Comparison of ENCODE assay signal across 29 cellular contexts in the genomic region with DNA sequence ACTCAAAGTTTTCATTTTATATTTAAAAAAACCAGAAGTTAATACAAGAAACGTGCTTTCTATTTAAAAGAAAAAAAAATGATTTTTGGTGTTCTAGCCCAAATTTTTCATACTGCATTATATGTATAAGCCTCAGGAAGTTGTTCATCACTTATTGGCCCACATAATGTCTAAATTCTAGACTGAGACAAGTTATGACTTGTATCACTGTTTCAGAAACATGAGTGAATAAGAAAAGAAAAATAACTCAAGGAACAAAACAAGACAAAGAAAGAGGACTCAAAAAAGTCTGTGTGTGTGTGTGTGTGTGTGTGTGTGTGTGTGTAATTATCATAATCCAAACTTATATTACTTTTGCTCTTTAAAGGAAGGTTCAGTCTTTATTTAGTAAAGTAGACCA.
DNase-seq lines count a peak whose midpoint lies in the region; ATAC-seq, FAIRE-seq and TF ChIP-seq lines count a peak whose summit lies in the region.
"Had no signal": no experiment of that assay in that cellular context is flagged by ENCODE, and none has a peak within 500 bp of the region (broad histone marks: within the 10 kb centered on the region; RNA-seq: fewer than 3 reads in every experiment).

No MANE protein-coding gene starts in this region.

- TF ChIP-seq CTCF in OCI-LY7 (conservative IDR thresholded peaks at IDR 0.05; ENCODE audit: low read length) (no peak), bronchial epithelial cell (IDR thresholded peaks at IDR 0.05; ENCODE audit: insufficient read depth, low read length, severe bottlenecking) (no peak), foreskin keratinocyte (conservative IDR thresholded peaks at IDR 0.05) (no peak), esophagus squamous epithelium (IDR thresholded peaks at IDR 0.05) (no peak), chondrocyte (IDR thresholded peaks at IDR 0.05) (no peak)

- no peaks in the 10 kb centered on the region for H3K27me3 ChIP-seq in Karpas-422 (ENCODE audit: low read length)
- H3K27me3 ChIP-seq in bronchial epithelial cell (ENCODE audit: control insufficient read depth, insufficient read depth, low read length): no peaks in the 10 kb centered on the region
- H3K27me3 ChIP-seq in foreskin keratinocyte: no peaks in the 10 kb centered on the region
- H3K27me3 ChIP-seq in esophagus squamous epithelium: no peaks in the 10 kb centered on the region
- H3K27me3 ChIP-seq: BE2C, BLaER1 had no signal

- no peaks in the 10 kb centered on the region for H3K9me3 ChIP-seq in Karpas-422 (ENCODE audit: low read length)
- peaks cover 28% of the 10 kb centered on the region; the same call in 1 of the 2 replicates for H3K9me3 ChIP-seq in OCI-LY7 (ENCODE audit: low read length)
- H3K9me3 ChIP-seq in esophagus squamous epithelium: no peaks in the 10 kb centered on the region
- H3K9me3 ChIP-seq: BE2C, BLaER1 had no signal

- H2AFZ ChIP-seq in Karpas-422 (ENCODE audit: low read length) (no peak overlapping the region), OCI-LY7 (ENCODE audit: low read length) (peak overlapping the region; percentile 53; the same call in 1 of the 2 replicates)

- no TSS peak for BruUV-seq in OCI-LY7 (replicated peaks; lab: Mats Ljungman, UMichigan)

- H3K4me3 Mint-ChIP-seq in chondrocyte (ENCODE audit: unreplicated experiment): no peak overlapping the region
- H3K4me3 Mint-ChIP-seq: CD14-positive monocyte; CD4-positive, alpha-beta memory T cell; CD4-positive, CD25-positive, alpha-beta regulatory T cell; CD8-positive, alpha-beta memory T cell had no signal

- DNase-seq in Karpas-422 (peak; percentile 67), OCI-LY7 (ENCODE audit: low spot score) (no peak), bronchial epithelial cell (ENCODE audit: low read depth) (peak; percentile 61), foreskin keratinocyte (peak; percentile 28 to 52), HTR-8/SVneo (ENCODE audit: insufficient read length, low spot score) (no peak), esophagus squamous epithelium (lab: John Stamatoyannopoulos, UW) (no peak), chondrocyte (ENCODE audit: low spot score) (no peak), SW480 (ENCODE audit: low spot score) (no peak)
- DNase-seq: 8988T; ACHN; BE2C; C1 segment of cervical spinal cord; CD4-positive, alpha-beta memory T cell; CD4-positive, CD25-positive, alpha-beta regulatory T cell; CD8-positive, alpha-beta memory T cell; COR-L47; DMS 273 treated with DMSO at 0.1 percent for 48 hours; DMS153; DMS53; DMS79; DND-41; EL; GDM1 had no signal

- WGBS in esophagus squamous epithelium, 2 donors: 24 to 43% methylated on average over 1 of the region's 1 CpG

- H3K4me1 ChIP-seq in Karpas-422 (ENCODE audit: low read length) (peaks cover 100% of the 10 kb centered on the region), OCI-LY7 (ENCODE audit: insufficient read depth, low read length, poor library complexity, severe bottlenecking) (peaks cover 47% of the 10 kb centered on the region), foreskin keratinocyte (no peaks in the 10 kb centered on the region), esophagus squamous epithelium (no peaks in the 10 kb centered on the region)
- H3K4me1 ChIP-seq: BE2C, BLaER1 had no signal

- no peak overlapping the region for H3K27ac Mint-ChIP-seq in chondrocyte (ENCODE audit: unreplicated experiment)
- H3K27ac Mint-ChIP-seq: CD14-positive monocyte; CD4-positive, alpha-beta memory T cell; CD4-positive, CD25-positive, alpha-beta regulatory T cell had no signal

- no peak for FAIRE-seq in bronchial epithelial cell (lab: Jason Lieb, UNC)
- FAIRE-seq in HTR-8/SVneo (lab: Jason Lieb, UNC): no peak
- FAIRE-seq: A204.1, GM12878, GM12892, GM18507 had no signal

- TF ChIP-seq POLR2A in esophagus squamous epithelium (IDR thresholded peaks at IDR 0.05): no peak

- H3K27me3 Mint-ChIP-seq in chondrocyte (ENCODE audit: low read depth): peaks cover 1% of the 10 kb centered on the region
- H3K27me3 Mint-ChIP-seq: CD4-positive, alpha-beta memory T cell; CD4-positive, CD25-positive, alpha-beta regulatory T cell; CD8-positive, alpha-beta memory T cell had no signal

- H3K27ac ChIP-seq in Karpas-422 (ENCODE audit: low read length) (peak overlapping the region; percentile 99), OCI-LY7 (ENCODE audit: low read depth, low read length, poor library complexity, severe bottlenecking) (no peak overlapping the region), foreskin keratinocyte (no peak overlapping the region), esophagus squamous epithelium (no peak overlapping the region)
- H3K27ac ChIP-seq: BLaER1 had no signal

- H4K20me1 ChIP-seq in Karpas-422 (ENCODE audit: insufficient read depth, low read depth, low read length) (no peaks in the 10 kb centered on the region), OCI-LY7 (ENCODE audit: insufficient read depth, low read length) (no peaks in the 10 kb centered on the region)
- H4K20me1 ChIP-seq: BLaER1 had no signal

- POLR2A ChIA-PET in OCI-LY7 (lab: Charles Lee): interaction anchor here (0.6 to 3.3 kb wide), 13 partner anchors 12 to 1208 kb away, joined by 3 to 15 read pairs (median 3); no protein-coding TSS in a partner anchor

- H3K36me3 Mint-ChIP-seq in chondrocyte (ENCODE audit: low read depth): no peaks in the 10 kb centered on the region
- H3K36me3 Mint-ChIP-seq: CD14-positive monocyte; CD4-positive, alpha-beta memory T cell; CD4-positive, CD25-positive, alpha-beta regulatory T cell; CD8-positive, alpha-beta memory T cell had no signal

- H3K4me1 Mint-ChIP-seq in chondrocyte (ENCODE audit: low read depth): no peaks in the 10 kb centered on the region
- H3K4me1 Mint-ChIP-seq: CD14-positive monocyte; CD4-positive, alpha-beta memory T cell; CD4-positive, CD25-positive, alpha-beta regulatory T cell; CD8-positive, alpha-beta memory T cell had no signal

- H3K9me2 ChIP-seq in Karpas-422 (replicated peaks; ENCODE audit: insufficient read depth, low read length) (no peaks in the 10 kb centered on the region), OCI-LY7 (ENCODE audit: insufficient read depth, low read length) (no peaks in the 10 kb centered on the region)

- H3K36me3 ChIP-seq in Karpas-422 (ENCODE audit: insufficient read depth, low read length): peaks cover 55% of the 10 kb centered on the region
- peaks cover 40% of the 10 kb centered on the region for H3K36me3 ChIP-seq in OCI-LY7 (ENCODE audit: insufficient read depth, low read length)
- no peaks in the 10 kb centered on the region for H3K36me3 ChIP-seq in bronchial epithelial cell (ENCODE audit: control insufficient read depth, insufficient read depth, low read length)
- H3K36me3 ChIP-seq in esophagus squamous epithelium: no peaks in the 10 kb centered on the region
- H3K36me3 ChIP-seq: BE2C, BLaER1 had no signal

- CTCF ChIA-PET in OCI-LY7 (lab: Charles Lee; ENCODE audit: unreplicated experiment): no interaction called here

- H3K79me2 ChIP-seq in Karpas-422 (ENCODE audit: low read length) (peaks cover 53% of the 10 kb centered on the region), OCI-LY7 (ENCODE audit: insufficient read depth, low read depth, low read length) (no peaks in the 10 kb centered on the region)

- H3K9ac ChIP-seq in Karpas-422 (ENCODE audit: low read length): peak overlapping the region; percentile 59
- H3K9ac ChIP-seq: BLaER1 had no signal

- intact Hi-C loops in OCI-LY7 (cut with micrococcal nuclease; ENCODE audit: unreplicated experiment) (loop anchor here (10.0 kb wide), 1 partner anchor 408 kb away; no protein-coding TSS in a partner anchor), esophagus squamous epithelium (cut with DNase I) (no loop called here)

- H3K9me3 Mint-ChIP-seq in chondrocyte (ENCODE audit: low read depth): no peaks in the 10 kb centered on the region

- H3K4me3 ChIP-seq in Karpas-422 (ENCODE audit: low read length): peak overlapping the region; percentile 60
- H3K4me3 ChIP-seq in OCI-LY7 (ENCODE audit: low read depth, low read length, poor library complexity, severe bottlenecking): no peak overlapping the region
- H3K4me3 ChIP-seq in bronchial epithelial cell (ENCODE audit: low read depth, low read length): no peak overlapping the region
- H3K4me3 ChIP-seq in esophagus squamous epithelium: no peak overlapping the region
- H3K4me3 ChIP-seq: BLaER1, GM12878 had no signal

- ATAC-seq in foreskin keratinocyte: peak; percentile 35
- ATAC-seq: GM12878 had no signal

- H3K4me2 ChIP-seq in Karpas-422 (ENCODE audit: low read depth, low read length, poor library complexity, severe bottlenecking) (peak overlapping the region; percentile 76), OCI-LY7 (ENCODE audit: low read length) (no peak overlapping the region)
- H3K4me2 ChIP-seq: BLaER1 had no signal

Comparison
In these comparisons a context has a peak if more than half of its experiments do, and no peak if none do; other contexts are left out.
1. DNase-seq: peak in Karpas-422 (single experiment), bronchial epithelial cell (single experiment) and foreskin keratinocyte (2 of 2); none in OCI-LY7 (single experiment), HTR-8/SVneo (single experiment), esophagus squamous epithelium (single experiment), chondrocyte (single experiment) and SW480 (single experiment).